ENCODE assay signal across 10 cellular contexts in genomic region chr21:38965910-38966504, GRCh38.
DNase-seq lines count a peak whose midpoint lies in the region; ATAC-seq and TF ChIP-seq lines count a peak whose summit lies in the region.
"Had no signal": no experiment of that assay in that cellular context is flagged by ENCODE, and none has a peak within 500 bp of the region (broad histone marks: within the 10 kb centered on the region; RNA-seq: fewer than 3 reads in every experiment).

No MANE protein-coding gene starts in this region.

- no peak overlapping the region for H3K4me3 ChIP-seq in gastrocnemius medialis

- no peak for TF ChIP-seq POLR2A in gastrocnemius medialis (IDR thresholded peaks at IDR 0.05)

- no peaks in the 10 kb centered on the region for H3K27me3 ChIP-seq in gastrocnemius medialis

- DNase-seq in HT-29 (ENCODE audit: low spot score), result peak; percentile 84
- DNase-seq in NCI-H748 (lab: John Stamatoyannopoulos, UW; ENCODE audit: unreplicated experiment), result peak; percentile 99
- peak; percentile 76 for DNase-seq in hepatic stellate cell (ENCODE audit: low spot score)
- peak; percentile 19 to 62 for DNase-seq in gastrocnemius medialis
- no peak for DNase-seq in activated gamma-delta T cell (lab: John Stamatoyannopoulos, UW)
- DNase-seq in HUDEP-2 (lab: John Stamatoyannopoulos, UW; ENCODE audit: unreplicated experiment in 76 of 76), result no peak
- no peak for DNase-seq in activated CD4-positive, alpha-beta T cell treated with anti-CD3 and anti-CD28 coated beads, Interleukin-2, amount 50 U/mL, for 4 hours
- DNase-seq: NCI-H524 treated with DMSO at 0.1 percent for 48 hours had no signal

- no peaks in the 10 kb centered on the region for H3K36me3 ChIP-seq in gastrocnemius medialis

- peak overlapping the region; percentile 29 to 64 (median 50) for H3K27ac ChIP-seq in gastrocnemius medialis
- H3K27ac ChIP-seq: epithelial cell of prostate had no signal

- TF ChIP-seq CTCF in gastrocnemius medialis (IDR thresholded peaks at IDR 0.05 in 4 of 5, conservative IDR thresholded peaks at IDR 0.05 in 1 of 5), result no peak

- in situ Hi-C loops in gastrocnemius medialis (cut with MboI; ENCODE audit: low sequenced_read_pairs in 4 of 4), result no loop called here

- intact Hi-C loops in gastrocnemius medialis (cut with DNase I; ENCODE audit: low total_unique reads), result no loop called here

- H3K4me1 ChIP-seq in gastrocnemius medialis, result peaks cover 4% of the 10 kb centered on the region in 2 donors

- no peaks in the 10 kb centered on the region for H3K9me3 ChIP-seq in gastrocnemius medialis

- ATAC-seq in gastrocnemius medialis, result peak; percentile 86 to 93
- no peak for ATAC-seq in GM21825 (IDR thresholded peaks at IDR 0.05; ENCODE audit: unreplicated experiment)

Comparison
In these comparisons a context has a peak if more than half of its experiments do, and no peak if none do; other contexts are left out.
1. DNase-seq: peak in HT-29 (single experiment), NCI-H748 (single experiment), hepatic stellate cell (single experiment) and gastrocnemius medialis (2 of 2); none in activated gamma-delta T cell (single experiment), HUDEP-2 (0 of 76) and activated CD4-positive, alpha-beta T cell treated with anti-CD3 and anti-CD28 coated beads, Interleukin-2, amount 50 U/mL, for 4 hours (0 of 2).